Comparison of ENCODE assay signal across 26 cellular contexts in genomic region chr20:18259730-18260129, GRCh38.
"Had no signal": no experiment of that assay in that cellular context is flagged by ENCODE, and none has a peak within 500 bp of the region (broad histone marks: within the 10 kb centered on the region; RNA-seq: fewer than 3 reads in every experiment).

No MANE protein-coding gene starts in this region.

- H3K27me3 ChIP-seq: ovary, sigmoid colon, stomach, thyroid gland had no signal

- DNase-seq: cortex of kidney; effector memory CD8-positive, alpha-beta T cell; foreskin melanocyte; glutamatergic neuron; heart right ventricle; hippocampal formation; kidney glomerular epithelial cell; left ventricle myocardium superior; lower lobe of right lung; natural killer cell; occipital lobe; ovary; posterior cingulate gyrus; psoas muscle; right cardiac atrium; sigmoid colon; stimulated activated CD4-positive, alpha-beta T cell treated with anti-CD3 and anti-CD28 coated beads, Interleukin-2, amount 100 ng/mL, for 24 hours; stimulated activated CD4-positive, alpha-beta T cell treated with anti-CD3 and anti-CD28 coated beads, Interleukin-4, amount 100 ng/mL, for 24 hours; stimulated activated naive CD4-positive, alpha-beta T cell treated with Interleukin-2 at 50 U/mL for 16 hours; stomach; thyroid gland; trophoblast cell had no signal

- H3K36me3 ChIP-seq: esophagus muscularis mucosa, heart right ventricle, lower lobe of right lung, ovary, sigmoid colon, stomach, thyroid gland had no signal

- H3K27ac ChIP-seq: esophagus muscularis mucosa, heart right ventricle, lower lobe of right lung, ovary, psoas muscle, sigmoid colon, stomach, thyroid gland had no signal

- H3K4me1 ChIP-seq: esophagus muscularis mucosa, heart right ventricle, lower lobe of right lung, psoas muscle, sigmoid colon, stomach had no signal

- H3K4me3 ChIP-seq: esophagus muscularis mucosa, heart right ventricle, lower lobe of right lung, ovary, psoas muscle, sigmoid colon, stomach, thyroid gland had no signal

- FAIRE-seq: endometrium, islet of Langerhans had no signal

- ATAC-seq: effector memory CD8-positive, alpha-beta T cell; heart right ventricle; left ventricle myocardium superior; lower lobe of right lung; natural killer cell; psoas muscle; right cardiac atrium; stimulated activated effector memory CD8-positive, alpha-beta T cell treated with anti-CD3 and anti-CD28 coated beads, Interleukin-12 subunit alpha, Interleukin-12 subunit beta, amount 100 ng/mL, for 72 hours had no signal

- H3K9me3 ChIP-seq: esophagus muscularis mucosa, heart right ventricle, lower lobe of right lung, ovary, psoas muscle, sigmoid colon, stomach, thyroid gland had no signal
